In genomic region chr6:91127752-91128151, GRCh38 we compare ENCODE assay signal across 1 cellular context.
TF ChIP-seq lines count a peak whose summit lies in the region.

No MANE protein-coding gene starts in this region.

TF ChIP-seq in GM23338, 12 proteins besides CTCF, POLR2A, EP300 and RAD21 (continued from another document):
- TF ChIP-seq ZNF462 (CRISPR knock-in tag; IDR thresholded peaks at IDR 0.05) = peak; percentile 73; the same call in 1 of the 2 replicates
